8 cellular contexts compared by ENCODE assay signal in the genomic region with DNA sequence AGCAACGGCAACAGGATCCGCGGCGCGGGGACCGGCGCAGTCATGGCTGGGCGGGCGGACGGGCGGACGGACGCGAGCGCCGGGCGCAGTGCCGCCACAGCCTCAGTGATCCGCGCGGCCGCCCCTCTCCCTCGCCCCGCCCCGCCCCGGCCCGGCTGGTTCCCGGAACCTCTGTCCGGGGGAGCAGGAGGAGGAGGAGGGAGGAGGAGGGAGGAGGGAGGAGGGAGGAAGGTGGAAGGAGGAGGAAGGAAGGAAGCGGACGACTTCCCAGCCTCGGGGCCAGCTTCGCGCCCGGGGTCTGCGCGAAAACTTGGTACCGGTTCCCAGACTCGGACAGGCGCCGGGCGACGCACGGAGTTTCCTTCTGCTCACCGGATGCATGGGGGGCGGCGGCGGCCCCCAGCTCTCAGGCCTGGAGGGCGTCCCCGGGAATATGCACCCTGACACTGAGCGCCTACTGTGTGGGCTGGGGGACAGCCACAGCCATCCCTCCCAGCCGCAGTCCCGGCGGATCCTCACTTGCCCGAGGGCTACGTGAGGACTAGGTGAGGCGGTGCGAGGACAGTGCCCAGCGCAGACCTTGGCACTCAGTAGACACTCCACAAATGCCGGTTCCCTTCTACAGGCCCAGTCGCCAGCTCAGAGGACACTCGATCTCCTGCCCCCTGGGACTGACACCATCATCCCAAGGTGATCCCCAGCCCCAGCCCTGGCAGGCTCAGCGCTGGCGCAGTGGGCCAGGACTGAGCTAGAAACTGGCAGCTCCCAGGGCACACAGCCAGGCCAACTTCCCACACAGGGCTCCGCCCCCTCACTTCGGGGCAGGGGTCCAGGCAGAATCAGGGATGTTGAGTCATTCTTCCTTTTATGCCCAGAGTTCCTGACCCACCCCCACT. TPM values are rescaled to one million over a fixed set of nuclear protein-coding genes. Genes with fewer than 3 reads are reported as not detected.
DNase-seq lines count a peak whose midpoint lies in the region; ATAC-seq and TF ChIP-seq lines count a peak whose summit lies in the region.

A gene with protein sequence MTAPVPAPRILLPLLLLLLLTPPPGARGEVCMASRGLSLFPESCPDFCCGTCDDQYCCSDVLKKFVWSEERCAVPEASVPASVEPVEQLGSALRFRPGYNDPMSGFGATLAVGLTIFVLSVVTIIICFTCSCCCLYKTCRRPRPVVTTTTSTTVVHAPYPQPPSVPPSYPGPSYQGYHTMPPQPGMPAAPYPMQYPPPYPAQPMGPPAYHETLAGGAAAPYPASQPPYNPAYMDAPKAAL (minus strand): TSS at position 124 of the 896 bp plus-strand sequence. CDS start 80 bp downstream, at position 44.

- POLR2A ChIA-PET in BJ (lab: Charles Lee) (no interaction called here), HCT116 (lab: Charles Lee) (interaction anchor here (0.6 kb wide), 1 partner anchor 48 kb away, joined by 3 read pairs; no protein-coding TSS in a partner anchor)

- no peak for TF ChIP-seq RAD21 in HCT116 (IDR thresholded peaks at IDR 0.05; ENCODE audit: low read depth)

- H3K4me2 ChIP-seq in HCT116 (ENCODE audit: low read length) (peak within 1 kb of the TSS; percentile 98), SU-DHL-6 (ENCODE audit: low read depth, low read length, poor library complexity, severe bottlenecking) (peak within 1 kb of the TSS; percentile 42)

- ATAC-seq in HCT116 (peak; percentile 41), heart right ventricle (peak; percentile 85 to 93 (median 88))

- H3K27ac ChIP-seq in HCT116 (ENCODE audit: low read depth, low read length) (peak within 1 kb of the TSS; percentile 72; the same call in 1 of the 2 replicates), SU-DHL-6 (ENCODE audit: low read depth, low read length) (no peak within 1 kb of the TSS), heart right ventricle (peak within 1 kb of the TSS; percentile 87 to 98 (median 97)), vagina (peak within 1 kb of the TSS; percentile 92)

- H4K20me1 ChIP-seq in HCT116 (ENCODE audit: insufficient read depth) (no peaks in the 10 kb centered on the region), SU-DHL-6 (ENCODE audit: low read depth, low read length) (no peaks in the 10 kb centered on the region)

- TF ChIP-seq CTCF in BJ (IDR thresholded peaks at IDR 0.05; ENCODE audit: insufficient read depth, low read depth, low read length): no peak
- TF ChIP-seq CTCF in HCT116 (IDR thresholded peaks at IDR 0.05 in 2 of 3, conservative IDR thresholded peaks at IDR 0.05 in 1 of 3; ENCODE audit: borderline replicate concordance in 1 of 3, insufficient read depth in 1 of 3, low read depth in 2 of 3, low read length in 2 of 3): no peak
- no peak for TF ChIP-seq CTCF in SU-DHL-6 (IDR thresholded peaks at IDR 0.05; ENCODE audit: insufficient read depth, low read length, poor library complexity, severe bottlenecking)
- TF ChIP-seq CTCF in heart right ventricle (IDR thresholded peaks at IDR 0.05): no peak
- no peak for TF ChIP-seq CTCF in vagina (IDR thresholded peaks at IDR 0.05)

- TF ChIP-seq POLR2A in HCT116 (IDR thresholded peaks at IDR 0.05; ENCODE audit: borderline replicate concordance, extremely low read depth, insufficient read depth, insufficient read length): no peak
- TF ChIP-seq POLR2A in vagina (IDR thresholded peaks at IDR 0.05): peak in 1 of 2 donors; percentile 33

- intact Hi-C loops in HCT116 (cut with micrococcal nuclease) (no loop called here), heart right ventricle (cut with DNase I) (loop anchor here in 6 of 10 donors (2.0 to 5.0 kb wide), 5 partner anchors 31 to 43 kb away; a partner anchor contains a TSS), posterior cingulate gyrus (cut with DNase I) (loop anchor here (5.0 kb wide), 1 partner anchor 37 kb away; a partner anchor contains a TSS), vagina (cut with DNase I) (loop anchor here (2.0 kb wide), 1 partner anchor 39 kb away; no protein-coding TSS in a partner anchor)

- H3F3A ChIP-seq in SU-DHL-6 (ENCODE audit: insufficient read depth): no peaks in the 10 kb centered on the region

- H3K9me2 ChIP-seq in HCT116 (ENCODE audit: insufficient read depth) (no peaks in the 10 kb centered on the region), SU-DHL-6 (replicated peaks; ENCODE audit: insufficient read depth, low read length) (no peaks in the 10 kb centered on the region)

- H3K4me3 ChIP-seq in BJ (ENCODE audit: low read depth, low read length) (peak within 1 kb of the TSS; percentile 88), HCT116 (replicated peaks in 1 of 2; ENCODE audit: low read depth in 1 of 2, low read length in 2 of 2) (peak within 1 kb of the TSS; percentile 56 to 72), SU-DHL-6 (ENCODE audit: insufficient read depth, low read length, poor library complexity, severe bottlenecking) (no peak within 1 kb of the TSS), heart right ventricle (peak within 1 kb of the TSS; percentile 32 to 83 (median 79)), vagina (peak within 1 kb of the TSS; percentile 61 to 78)

- no TSS peak for BruUV-seq in HCT116 (replicated peaks; lab: Mats Ljungman, UMichigan)

- H3K4me1 ChIP-seq in HCT116 (ENCODE audit: control insufficient read depth in 1 of 2, insufficient read depth in 2 of 2, low read length in 2 of 2) (peaks cover 54 to 84% of the 10 kb centered on the region in 2 experiments), heart right ventricle (peaks cover 15 to 50% (median 24%) of the 10 kb centered on the region in 9 donors), vagina (peaks cover 59% of the 10 kb centered on the region)

- WGBS in heart right ventricle, 2 donors: 3 to 4% methylated on average over 50 to 66 of the region's 66 CpGs

- CTCF ChIA-PET in BJ (lab: Yijun Ruan, JAX) (interaction anchor here (0.5 to 1.5 kb wide), 7 partner anchors 8 to 103 kb away, joined by 3 to 4 read pairs (median 3); no protein-coding TSS in a partner anchor), HCT116 (lab: Charles Lee) (no interaction called here)

- peak within 1 kb of the TSS; percentile 76 for H3K9ac ChIP-seq in HCT116 (ENCODE audit: low read length)
- H3K9ac ChIP-seq in SU-DHL-6 (ENCODE audit: low read length): peak within 1 kb of the TSS; percentile 36

- DNase-seq in BJ (ENCODE audit: low read depth) (no peak), HCT116 (ENCODE audit: low read depth, low spot score) (no peak), amygdala (lab: John Stamatoyannopoulos, UW) (peak in 43 of 56 donors; percentile 16 to 76 (median 49)), heart right ventricle (peak; percentile 89), posterior cingulate gyrus (peak; percentile 46 to 94 (median 70)), vagina (ENCODE audit: extremely low spot score in 2 of 2) (peak in 1 of 2 donors; percentile 49), NCI-H510A treated with DMSO at 0.1 percent for 48 hours (lab: John Stamatoyannopoulos, UW) (no peak)

- peaks cover 2% of the 10 kb centered on the region; the same call in 1 of the 2 replicates for H3K36me3 ChIP-seq in BJ (ENCODE audit: control insufficient read depth, insufficient read depth, low read length)
- no peaks in the 10 kb centered on the region for H3K36me3 ChIP-seq in HCT116 (ENCODE audit: control insufficient read depth in 1 of 2, insufficient read depth in 2 of 2, low read length in 2 of 2)
- no peaks in the 10 kb centered on the region for H3K36me3 ChIP-seq in SU-DHL-6 (ENCODE audit: low read length)
- H3K36me3 ChIP-seq in heart right ventricle: peaks cover 0 to 18% (median 0%) of the 10 kb centered on the region in 9 donors
- H3K36me3 ChIP-seq in vagina: peaks cover 0 to 8% of the 10 kb centered on the region in 2 donors

- H3K27me3 ChIP-seq in BJ (ENCODE audit: control insufficient read depth, insufficient read depth, low read length) (no peaks in the 10 kb centered on the region), HCT116 (ENCODE audit: insufficient read depth, low read length) (no peaks in the 10 kb centered on the region), SU-DHL-6 (ENCODE audit: low read length) (no peaks in the 10 kb centered on the region), heart right ventricle (no peaks in the 10 kb centered on the region), vagina (no peaks in the 10 kb centered on the region)

- H3K79me2 ChIP-seq in HCT116 (ENCODE audit: insufficient read depth, low read length) (no peaks in the 10 kb centered on the region), SU-DHL-6 (ENCODE audit: insufficient read depth, low read length) (no peaks in the 10 kb centered on the region)

- RAD21 ChIA-PET in HCT116 (lab: Charles Lee; ENCODE audit: low non-redundant PET in 1 of 2, low total read pairs in 2 of 2, uncharacterized antibody in 2 of 2, unreplicated experiment in 2 of 2): interaction anchor here in 1 of 2 experiments (0.7 to 1.1 kb wide), 2 partner anchors 31 to 68 kb away, joined by 3 read pairs; no protein-coding TSS in a partner anchor

- H2AFZ ChIP-seq in HCT116 (ENCODE audit: low read depth, low read length, poor library complexity, severe bottlenecking): no peak within 1 kb of the TSS
- peak within 1 kb of the TSS; percentile 71 for H2AFZ ChIP-seq in SU-DHL-6 (ENCODE audit: low read depth, low read length, severe bottlenecking)

- H3K9me3 ChIP-seq in HCT116 (ENCODE audit: control insufficient read depth in 1 of 2, insufficient read depth in 1 of 2, low read depth in 1 of 2, low read length in 2 of 2) (no peaks in the 10 kb centered on the region), SU-DHL-6 (ENCODE audit: insufficient read depth, low read length) (no peaks in the 10 kb centered on the region), heart right ventricle (no peaks in the 10 kb centered on the region), vagina (no peaks in the 10 kb centered on the region)

TF ChIP-seq in HCT116, 20 proteins besides CTCF, POLR2A, EP300 and RAD21:
- TF ChIP-seq CBX3 (IDR thresholded peaks at IDR 0.05; ENCODE audit: low read depth) (no peak), POLR2AphosphoS5 (IDR thresholded peaks at IDR 0.05; ENCODE audit: low read depth, low read length) (0 out of 2 replicates have a peak, but pooled peaks have one; percentile 19)

RNA-seq across cellular contexts. Expression of the gene that starts here (rescaled TPM):
- 140 and 217 TPM in 2 replicates for polyA plus RNA-seq in BJ (2011; rRNA removed)
- 130 and 156 TPM in 2 replicates for polyA minus RNA-seq in BJ (2011; rRNA and poly(A)+ RNA removed)
- total RNA-seq in HCT116 (2021; ENCODE audit: unreplicated experiment): 104 TPM
- 121 and 134 TPM in 2 replicates for polyA plus RNA-seq in HCT116 (2012)
- 10 to 100 TPM; 36.8 to 95.3 (median 52.9) TPM for total RNA-seq in heart right ventricle
- 10 to 100 TPM; 34.6 to 68.7 TPM for polyA plus RNA-seq in heart right ventricle
- total RNA-seq in vagina: 133 TPM

Comparison
In these comparisons a context has a peak if more than half of its experiments do, and no peak if none do; other contexts are left out.
1. DNase-seq: peak in amygdala (43 of 56), heart right ventricle (2 of 2) and posterior cingulate gyrus (10 of 10); none in BJ (single experiment), HCT116 (single experiment) and NCI-H510A treated with DMSO at 0.1 percent for 48 hours (single experiment).